In genomic region chr1:169110691-169111447, GRCh38 we compare ENCODE assay signal across 9 cellular contexts. TPM values are rescaled to one million over a fixed set of nuclear protein-coding genes. Genes with fewer than 3 reads are reported as not detected.
DNase-seq lines count a peak whose midpoint lies in the region; ATAC-seq and TF ChIP-seq lines count a peak whose summit lies in the region.
"Had no signal": no experiment of that assay in that cellular context is flagged by ENCODE, and none has a peak within 500 bp of the region (broad histone marks: within the 10 kb centered on the region; RNA-seq: fewer than 3 reads in every experiment).

No MANE protein-coding gene starts in this region.

- no peak for ATAC-seq in activated naive CD4-positive, alpha-beta T cell treated with anti-CD3 and anti-CD28 coated beads, Interleukin-2, amount 50 U/mL, for 72 hours
- ATAC-seq in HG02852 (IDR thresholded peaks at IDR 0.05; ENCODE audit: unreplicated experiment): no peak
- ATAC-seq in HG03097 (IDR thresholded peaks at IDR 0.05; ENCODE audit: low FRiP score, unreplicated experiment): no peak
- ATAC-seq in HG03196 (IDR thresholded peaks at IDR 0.05; ENCODE audit: unreplicated experiment): no peak

- no peaks in the 10 kb centered on the region for H3K9me3 Mint-ChIP-seq in activated naive CD4-positive, alpha-beta T cell treated with anti-CD3 and anti-CD28 coated beads, Interleukin-2, amount 50 U/mL, for 24 hours
- no peaks in the 10 kb centered on the region for H3K9me3 Mint-ChIP-seq in activated naive CD4-positive, alpha-beta T cell treated with anti-CD3 and anti-CD28 coated beads, Interleukin-2, amount 50 U/mL, for 72 hours
- no peaks in the 10 kb centered on the region for H3K9me3 Mint-ChIP-seq in mesothelial cell of epicardium

- 16 to 45% methylated on average over 6 to 7 of the region's 7 CpGs for WGBS in transverse colon (ENCODE audit: low coverage in 1 of 2), 2 donors

- H3K36me3 ChIP-seq in transverse colon: peaks cover 0 to 6% (median 2%) of the 10 kb centered on the region in 4 donors

- peaks cover 25 to 72% (median 48%) of the 10 kb centered on the region in 4 donors for H3K4me1 ChIP-seq in transverse colon

- no peaks in the 10 kb centered on the region for H3K27me3 ChIP-seq in transverse colon

- in situ Hi-C loops in transverse colon (cut with MboI; ENCODE audit: low pct_ligation_motif_present in 1 of 4, low pct_unique_long_range_greater_than_20kb in 1 of 4, low sequenced_read_pairs in 3 of 4): loop anchor here in 2 of 4 donors (25.0 kb wide), 3 partner anchors 226 to 649 kb away; no protein-coding TSS in a partner anchor

- H3K36me3 Mint-ChIP-seq in activated naive CD4-positive, alpha-beta T cell treated with anti-CD3 and anti-CD28 coated beads, Interleukin-2, amount 50 U/mL, for 24 hours: peaks cover 14% of the 10 kb centered on the region
- peaks cover 0 to 18% of the 10 kb centered on the region in 2 donors for H3K36me3 Mint-ChIP-seq in activated naive CD4-positive, alpha-beta T cell treated with anti-CD3 and anti-CD28 coated beads, Interleukin-2, amount 50 U/mL, for 72 hours
- H3K36me3 Mint-ChIP-seq in mesothelial cell of epicardium: peaks cover 12% of the 10 kb centered on the region

- no peak overlapping the region for H3K27ac Mint-ChIP-seq in activated naive CD4-positive, alpha-beta T cell treated with anti-CD3 and anti-CD28 coated beads, Interleukin-2, amount 50 U/mL, for 24 hours
- H3K27ac Mint-ChIP-seq in activated naive CD4-positive, alpha-beta T cell treated with anti-CD3 and anti-CD28 coated beads, Interleukin-2, amount 50 U/mL, for 72 hours: no peak overlapping the region
- peak overlapping the region; percentile 90 for H3K27ac Mint-ChIP-seq in mesothelial cell of epicardium

- H3K27me3 Mint-ChIP-seq in activated naive CD4-positive, alpha-beta T cell treated with anti-CD3 and anti-CD28 coated beads, Interleukin-2, amount 50 U/mL, for 24 hours: no peaks in the 10 kb centered on the region
- no peaks in the 10 kb centered on the region for H3K27me3 Mint-ChIP-seq in mesothelial cell of epicardium (ENCODE audit: low read depth)

- intact Hi-C loops in transverse colon (cut with DNase I; ENCODE audit: low total_unique reads): loop anchor here (5.0 kb wide), 1 partner anchor 494 kb away; no protein-coding TSS in a partner anchor

- H3K4me1 Mint-ChIP-seq in activated naive CD4-positive, alpha-beta T cell treated with anti-CD3 and anti-CD28 coated beads, Interleukin-2, amount 50 U/mL, for 24 hours: peaks cover 42% of the 10 kb centered on the region
- H3K4me1 Mint-ChIP-seq in mesothelial cell of epicardium: peaks cover 67% of the 10 kb centered on the region

- no peak for DNase-seq in activated naive CD4-positive, alpha-beta T cell treated with anti-CD3 and anti-CD28 coated beads, Interleukin-2, amount 50 U/mL, for 72 hours (ENCODE audit: low spot score in 2 of 2)
- DNase-seq in dermis blood vessel endothelial cell: peak; percentile 78
- DNase-seq in mesothelial cell of epicardium (ENCODE audit: low spot score in 2 of 2, unreplicated experiment in 2 of 2): no peak
- peak; percentile 35 for DNase-seq in transverse colon
- DNase-seq: activated effector memory CD4-positive, alpha-beta T cell treated with Interleukin-2 at 50 U/mL for 16 hours had no signal

- TF ChIP-seq CTCF in mesothelial cell of epicardium (IDR thresholded peaks at IDR 0.05; ENCODE audit: unreplicated experiment) (no peak), transverse colon (IDR thresholded peaks at IDR 0.05) (no peak)

- no peaks in the 10 kb centered on the region for H3K9me3 ChIP-seq in transverse colon

- H3K27ac ChIP-seq in transverse colon: peak overlapping the region; percentile 94 to 98 (median 96)

- TF ChIP-seq EP300 in transverse colon (IDR thresholded peaks at IDR 0.05; ENCODE audit: low read depth): no peak

- TF ChIP-seq POLR2A in transverse colon (IDR thresholded peaks at IDR 0.05): peak; percentile 13

- H3K4me3 Mint-ChIP-seq in activated naive CD4-positive, alpha-beta T cell treated with anti-CD3 and anti-CD28 coated beads, Interleukin-2, amount 50 U/mL, for 24 hours: peak overlapping the region; percentile 90
- H3K4me3 Mint-ChIP-seq in mesothelial cell of epicardium: peak overlapping the region; percentile 84

- peak overlapping the region in 3 of 4 donors; percentile 86 to 92 (median 88) for H3K4me3 ChIP-seq in transverse colon

RNA-seq across cellular contexts. Expression of gene ATP1B1, which starts 4.4 kb away (rescaled TPM):
- total RNA-seq in activated naive CD4-positive, alpha-beta T cell treated with anti-CD3 and anti-CD28 coated beads, Interleukin-2, amount 50 U/mL, for 72 hours: 10 to 100 TPM in 1 of 2 donors, 1 to 10 TPM in 1; 3.5 to 13.5 TPM
- total RNA-seq in dermis blood vessel endothelial cell (6.3 and 8.5 TPM in 2 replicates), mesothelial cell of epicardium (76.4 to 81.7 TPM (median 81.4 TPM) in 3 replicates), transverse colon (100 to 1,000 TPM in 3 of 4 donors, 10 to 100 TPM in 1; 82.8 to 493 (median 375) TPM)

Comparison
In these comparisons a context has a peak if more than half of its experiments do, and no peak if none do; other contexts are left out.
1. DNase-seq: peak in dermis blood vessel endothelial cell (single experiment) and transverse colon (single experiment); none in activated naive CD4-positive, alpha-beta T cell treated with anti-CD3 and anti-CD28 coated beads, Interleukin-2, amount 50 U/mL, for 72 hours (0 of 2) and mesothelial cell of epicardium (0 of 2).